ENCODE assay signal across 8 cellular contexts in genomic region chr6:42929928-42930360, GRCh38. TPM values are rescaled to one million over a fixed set of nuclear protein-coding genes. Genes with fewer than 3 reads are reported as not detected.
DNase-seq lines count a peak whose midpoint lies in the region; ATAC-seq and TF ChIP-seq lines count a peak whose summit lies in the region.

No MANE protein-coding gene starts in this region.

- H3K9ac ChIP-seq in neural cell (ENCODE audit: low read length): peak overlapping the region; percentile 90

- no peak for TF ChIP-seq EP300 in neural cell (conservative IDR thresholded peaks at IDR 0.05; ENCODE audit: poor library complexity, severe bottlenecking)

- peak; percentile 47 for ATAC-seq in HG02840 (IDR thresholded peaks at IDR 0.05; ENCODE audit: low FRiP score, unreplicated experiment)
- ATAC-seq in activated CD8-positive, alpha-beta T cell treated with anti-CD3 and anti-CD28 coated beads for 36 hours: peak; percentile 47

- no peaks in the 10 kb centered on the region for H4K20me1 ChIP-seq in neural cell (ENCODE audit: insufficient read depth)

- intact Hi-C loops in activated CD8-positive, alpha-beta T cell treated with anti-CD3 and anti-CD28 coated beads for 36 hours (cut with micrococcal nuclease): loop anchor here (1.0 kb wide), 1 partner anchor 49 kb away; the partner anchor contains the start of gene PEX6
- intact Hi-C loops in esophagus squamous epithelium (cut with DNase I): no loop called here

- peaks cover 20% of the 10 kb centered on the region for H3K79me2 ChIP-seq in neural cell (replicated peaks; ENCODE audit: insufficient read depth, low read length)

- H3K27me3 Mint-ChIP-seq in activated CD8-positive, alpha-beta T cell treated with anti-CD3 and anti-CD28 coated beads for 36 hours: no peaks in the 10 kb centered on the region

- H2AFZ ChIP-seq in neural cell (ENCODE audit: low read depth, low read length): peak overlapping the region; percentile 54

- TF ChIP-seq RAD21 in neural cell (conservative IDR thresholded peaks at IDR 0.05): no peak

- H3K4me3 ChIP-seq in esophagus squamous epithelium (peak overlapping the region; percentile 59 to 91 (median 74)), neural cell (ENCODE audit: low read length) (peak overlapping the region; percentile 88)

- H3K4me3 Mint-ChIP-seq in activated CD8-positive, alpha-beta T cell treated with anti-CD3 and anti-CD28 coated beads for 36 hours: peak overlapping the region; percentile 95

- POLR2A ChIA-PET in activated CD8-positive, alpha-beta T cell treated with anti-CD3 and anti-CD28 coated beads for 36 hours (lab: Charles Lee): interaction anchor here (0.6 to 3.6 kb wide), 31 partner anchors 8 to 1001 kb away, joined by 3 to 38 read pairs (median 4); partner anchors contain the start of genes CUL7, KLHDC3, MEA1 and PEX6

- H3K27me3 ChIP-seq in esophagus squamous epithelium (peaks cover 0 to 5% (median 0%) of the 10 kb centered on the region in 4 donors), neural cell (ENCODE audit: insufficient read depth, low read depth, low read length) (no peaks in the 10 kb centered on the region)

- H3K4me2 ChIP-seq in neural cell (ENCODE audit: low read length): peak overlapping the region; percentile 87

- peaks cover 33% of the 10 kb centered on the region for H3K4me1 Mint-ChIP-seq in activated CD8-positive, alpha-beta T cell treated with anti-CD3 and anti-CD28 coated beads for 36 hours (ENCODE audit: low read depth)

- H3K27ac Mint-ChIP-seq in activated CD8-positive, alpha-beta T cell treated with anti-CD3 and anti-CD28 coated beads for 36 hours: peak overlapping the region; percentile 97

- H3K36me3 ChIP-seq in esophagus squamous epithelium: peaks cover 0 to 16% (median 4%) of the 10 kb centered on the region in 3 donors
- no peaks in the 10 kb centered on the region for H3K36me3 ChIP-seq in neural cell (ENCODE audit: insufficient read depth, low read length)

- no peaks in the 10 kb centered on the region for H3K9me3 Mint-ChIP-seq in activated CD8-positive, alpha-beta T cell treated with anti-CD3 and anti-CD28 coated beads for 36 hours

- no peaks in the 10 kb centered on the region for H3K9me3 ChIP-seq in esophagus squamous epithelium
- no peaks in the 10 kb centered on the region for H3K9me3 ChIP-seq in neural cell (ENCODE audit: low read length)

- H3F3A ChIP-seq in neural cell (ENCODE audit: insufficient read depth, low read length, poor library complexity, severe bottlenecking): no peaks in the 10 kb centered on the region

- H3K9me2 ChIP-seq in neural cell (ENCODE audit: insufficient read depth, low read length): no peaks in the 10 kb centered on the region

- H3K36me3 Mint-ChIP-seq in activated CD8-positive, alpha-beta T cell treated with anti-CD3 and anti-CD28 coated beads for 36 hours (ENCODE audit: low read depth): peaks cover 34% of the 10 kb centered on the region

- H3K4me1 ChIP-seq in esophagus squamous epithelium: peaks cover 8 to 63% (median 32%) of the 10 kb centered on the region in 3 donors

- peak in 1 of 4 donors; percentile 13 for TF ChIP-seq POLR2A in esophagus squamous epithelium (IDR thresholded peaks at IDR 0.05)

- H3K27ac ChIP-seq in esophagus squamous epithelium (peak overlapping the region; percentile 88 to 94 (median 92)), neural cell (ENCODE audit: low read length) (peak overlapping the region; percentile 99)

- DNase-seq in NK-92 treated with Interleukin-12 subunit alpha and Interleukin-12 subunit beta, amount 100 ng/mL, for 24 hours (lab: John Stamatoyannopoulos, UW): peak; percentile 90
- no peak for DNase-seq in NK-92 (lab: John Stamatoyannopoulos, UW; ENCODE audit: unreplicated experiment)
- peak; percentile 87 for DNase-seq in NCI-H2171 treated with DMSO at 0.1 percent for 48 hours (lab: John Stamatoyannopoulos, UW)
- peak; percentile 87 for DNase-seq in activated CD8-positive, alpha-beta T cell treated with anti-CD3 and anti-CD28 coated beads for 36 hours
- peak; percentile 23 for DNase-seq in esophagus squamous epithelium (lab: John Stamatoyannopoulos, UW)
- DNase-seq in superior temporal gyrus (ENCODE audit: extremely low spot score): peak; percentile 38

- WGBS in esophagus squamous epithelium, 2 donors: 2 to 4% methylated on average over 8 to 9 of the region's 9 CpGs

- CTCF ChIA-PET in activated CD8-positive, alpha-beta T cell treated with anti-CD3 and anti-CD28 coated beads for 36 hours (lab: Charles Lee): interaction anchor here (0.7 to 2.5 kb wide), 8 partner anchors 11 to 300 kb away, joined by 3 to 16 read pairs (median 6); partner anchors contain the start of genes DNPH1, KLHDC3, MEA1 and PEX6

- TF ChIP-seq CTCF in activated CD8-positive, alpha-beta T cell treated with anti-CD3 and anti-CD28 coated beads for 36 hours (IDR thresholded peaks at IDR 0.05): no peak
- TF ChIP-seq CTCF in esophagus squamous epithelium (IDR thresholded peaks at IDR 0.05) (no peak), neural cell (IDR thresholded peaks at IDR 0.05; ENCODE audit: poor library complexity, severe bottlenecking) (no peak)

TF ChIP-seq in neural cell, 6 proteins besides CTCF, POLR2A, EP300 and RAD21:
- TF ChIP-seq EZH2 (IDR thresholded peaks at IDR 0.05; ENCODE audit: borderline replicate concordance, insufficient read depth, low read length, poor library complexity, severe bottlenecking): no peak
- no peak for TF ChIP-seq SMC3 (conservative IDR thresholded peaks at IDR 0.05; ENCODE audit: poor library complexity)
- no peak for TF ChIP-seq MXI1 (conservative IDR thresholded peaks at IDR 0.05; ENCODE audit: poor library complexity, severe bottlenecking)
- no peak for TF ChIP-seq REST (IDR thresholded peaks at IDR 0.05; ENCODE audit: borderline replicate concordance)
- TF ChIP-seq TAF1 (IDR thresholded peaks at IDR 0.05; ENCODE audit: low read depth): no peak
- TF ChIP-seq POLR2AphosphoS5 (IDR thresholded peaks at IDR 0.05): no peak

RNA-seq across cellular contexts. Expression of gene CNPY3, which starts 0.7 kb away (rescaled TPM):
- total RNA-seq in activated CD8-positive, alpha-beta T cell treated with anti-CD3 and anti-CD28 coated beads for 36 hours: 10 to 100 TPM; 46.2 to 46.8 TPM
- 10 to 100 TPM; 10.3 to 24.6 (median 17.7) TPM for total RNA-seq in esophagus squamous epithelium
- polyA plus RNA-seq in neural cell: 26.4 and 37.3 TPM in 2 replicates
- polyA minus RNA-seq in neural cell: 20.8 and 23.6 TPM in 2 replicates

RNA-seq across cellular contexts. Expression of gene PTCRA, which starts 14.1 kb away (rescaled TPM):
- total RNA-seq in activated CD8-positive, alpha-beta T cell treated with anti-CD3 and anti-CD28 coated beads for 36 hours: not detected
- total RNA-seq in esophagus squamous epithelium: not detected
- polyA plus RNA-seq in neural cell: not detected in 2 replicates
- polyA minus RNA-seq in neural cell: not detected in 2 replicates

RNA-seq across cellular contexts. Expression of gene GNMT, which starts 30.6 kb away (rescaled TPM):
- under 1 TPM; 0.25 to 0.38 TPM for total RNA-seq in activated CD8-positive, alpha-beta T cell treated with anti-CD3 and anti-CD28 coated beads for 36 hours
- under 1 TPM in 1 of 4 donors, not detected in 3; 0.76 TPM for total RNA-seq in esophagus squamous epithelium
- 0.30 and 0.97 TPM in 2 replicates for polyA plus RNA-seq in neural cell
- 0.73 and 0.81 TPM in 2 replicates for polyA minus RNA-seq in neural cell

RNA-seq across cellular contexts. Expression of gene PEX6, which starts 49.0 kb away (rescaled TPM):
- 1 to 10 TPM; 7.3 to 9.0 TPM for total RNA-seq in activated CD8-positive, alpha-beta T cell treated with anti-CD3 and anti-CD28 coated beads for 36 hours
- 10 to 100 TPM; 11.3 to 21.2 (median 17.1) TPM for total RNA-seq in esophagus squamous epithelium
- polyA plus RNA-seq in neural cell: 20.4 and 27.7 TPM in 2 replicates
- 15.4 and 18.7 TPM in 2 replicates for polyA minus RNA-seq in neural cell

RNA-seq across cellular contexts. Expression of gene RPL7L1, which starts 50.5 kb away (rescaled TPM):
- total RNA-seq in activated CD8-positive, alpha-beta T cell treated with anti-CD3 and anti-CD28 coated beads for 36 hours: 100 to 1,000 TPM; 135 to 137 TPM
- total RNA-seq in esophagus squamous epithelium: 100 to 1,000 TPM in 1 of 4 donors, 10 to 100 TPM in 3; 67.4 to 122 (median 92.2) TPM
- 84.6 and 88.5 TPM in 2 replicates for polyA plus RNA-seq in neural cell
- polyA minus RNA-seq in neural cell: 147 and 171 TPM in 2 replicates
